Comparison of ENCODE assay signal across 13 cellular contexts in genomic region chr11:111408789-111409727, GRCh38. TPM values are rescaled to one million over a fixed set of nuclear protein-coding genes. Genes with fewer than 3 reads are reported as not detected.
A peak's percentile ranks its signal among the peaks of the same experiment; 100 is the strongest.
DNase-seq lines count a peak whose midpoint lies in the region; ATAC-seq, FAIRE-seq and TF ChIP-seq lines count a peak whose summit lies in the region.
"Had no signal": no experiment of that assay in that cellular context is flagged by ENCODE, and none has a peak within 500 bp of the region (broad histone marks: within the 10 kb centered on the region; RNA-seq: fewer than 3 reads in every experiment).

No MANE protein-coding gene starts in this region.

- CTCF ChIA-PET in CD4-positive, alpha-beta T cell (lab: Charles Lee), result interaction anchor here (0.5 kb wide), 1 partner anchor 141 kb away, joined by 3 read pairs; no protein-coding TSS in a partner anchor

- 0 out of 2 replicates have a peak, but pooled peaks cover 4% of the 10 kb centered on the region for H3K36me3 ChIP-seq in DOHH2 (ENCODE audit: control insufficient read depth, low read length)
- no peaks in the 10 kb centered on the region for H3K36me3 ChIP-seq in astrocyte (ENCODE audit: insufficient read depth, low read length)
- H3K36me3 ChIP-seq in Peyer's patch, result no peaks in the 10 kb centered on the region

- peak; percentile 72 for DNase-seq in astrocyte (ENCODE audit: low read depth)
- no peak for DNase-seq in Peyer's patch
- DNase-seq in CD4-positive, alpha-beta T cell, result no peak
- no peak for DNase-seq in RCC 7860 (ENCODE audit: low spot score)
- no peak for DNase-seq in stimulated activated CD4-positive, alpha-beta T cell treated with anti-CD3 and anti-CD28 coated beads, Interleukin-4, amount 100 ng/mL, for 24 hours
- DNase-seq: foreskin melanocyte, GOT3, NCI-H1105, T-helper 17 cell had no signal

- H3K27ac ChIP-seq in DOHH2 (ENCODE audit: low read depth, low read length), result peak overlapping the region; percentile 77
- H3K27ac ChIP-seq in astrocyte (ENCODE audit: low read depth, low read length), result no peak overlapping the region
- peak overlapping the region in 1 of 4 donors; percentile 50 for H3K27ac ChIP-seq in Peyer's patch
- H3K27ac ChIP-seq in CD4-positive, alpha-beta T cell (ENCODE audit: low read depth, low read length), result no peak overlapping the region

- H3K4me2 ChIP-seq in DOHH2 (ENCODE audit: low read length) (peak overlapping the region; percentile 52), astrocyte (ENCODE audit: low read length) (no peak overlapping the region)

- H3K4me1 Mint-ChIP-seq in astrocyte (ENCODE audit: low read depth, unreplicated experiment), result no peaks in the 10 kb centered on the region
- H3K4me1 Mint-ChIP-seq in CD4-positive, alpha-beta T cell (ENCODE audit: low read depth), result peaks cover 15% of the 10 kb centered on the region
- H3K4me1 Mint-ChIP-seq: T-helper 17 cell had no signal

- no peak for TF ChIP-seq POLR2A in Peyer's patch (IDR thresholded peaks at IDR 0.05)

- no peaks in the 10 kb centered on the region for H3K9me2 ChIP-seq in DOHH2 (replicated peaks; ENCODE audit: control insufficient read depth, low read length)

- H3K9me3 ChIP-seq in DOHH2 (ENCODE audit: control insufficient read depth, insufficient read depth, low read length) (peaks cover 10% of the 10 kb centered on the region), astrocyte (ENCODE audit: insufficient read depth, low read depth, low read length) (no peaks in the 10 kb centered on the region), Peyer's patch (no peaks in the 10 kb centered on the region)
- no peaks in the 10 kb centered on the region for H3K9me3 ChIP-seq in CD4-positive, alpha-beta T cell (ENCODE audit: control insufficient read depth, low read length)

- no peak overlapping the region for H3K4me3 Mint-ChIP-seq in astrocyte (ENCODE audit: unreplicated experiment)
- H3K4me3 Mint-ChIP-seq in CD4-positive, alpha-beta T cell, result no peak overlapping the region
- H3K4me3 Mint-ChIP-seq: T-helper 17 cell had no signal

- H3K4me3 ChIP-seq in DOHH2 (ENCODE audit: low read length), result peak overlapping the region; percentile 36
- no peak overlapping the region for H3K4me3 ChIP-seq in astrocyte (ENCODE audit: insufficient read depth, low read depth, low read length)
- no peak overlapping the region for H3K4me3 ChIP-seq in Peyer's patch

- no peak overlapping the region for H3K27ac Mint-ChIP-seq in astrocyte (ENCODE audit: unreplicated experiment)
- H3K27ac Mint-ChIP-seq in CD4-positive, alpha-beta T cell, result no peak overlapping the region
- H3K27ac Mint-ChIP-seq: T-helper 17 cell had no signal

- H3K4me1 ChIP-seq in DOHH2 (ENCODE audit: control insufficient read depth, low read length) (peaks cover 84% of the 10 kb centered on the region), astrocyte (ENCODE audit: insufficient read depth, low read length) (no peaks in the 10 kb centered on the region), Peyer's patch (peaks cover 0 to 6% (median 0%) of the 10 kb centered on the region in 4 donors)

- H3K9me3 Mint-ChIP-seq in astrocyte (ENCODE audit: unreplicated experiment), result peaks cover 3% of the 10 kb centered on the region
- H3K9me3 Mint-ChIP-seq in CD4-positive, alpha-beta T cell, result no peaks in the 10 kb centered on the region

- H2AFZ ChIP-seq in astrocyte (ENCODE audit: low read depth, low read length), result no peak overlapping the region

- H3K9ac ChIP-seq in astrocyte (ENCODE audit: low read length), result no peak overlapping the region

- intact Hi-C loops in CD4-positive, alpha-beta T cell (cut with DNase I, micrococcal nuclease), result no loop called here

- H3F3A ChIP-seq in DOHH2 (ENCODE audit: control insufficient read depth, insufficient read depth), result peaks cover 15% of the 10 kb centered on the region

- H3K36me3 Mint-ChIP-seq in astrocyte (ENCODE audit: low read depth, unreplicated experiment), result peaks cover 2% of the 10 kb centered on the region
- no peaks in the 10 kb centered on the region for H3K36me3 Mint-ChIP-seq in CD4-positive, alpha-beta T cell (ENCODE audit: low read depth)

- H3K79me2 ChIP-seq in DOHH2 (ENCODE audit: control insufficient read depth, low read length) (no peaks in the 10 kb centered on the region), astrocyte (ENCODE audit: insufficient read depth, low read length) (no peaks in the 10 kb centered on the region)

- FAIRE-seq in astrocyte (lab: Jason Lieb, UNC) (no peak), RCC 7860 (lab: Jason Lieb, UNC) (no peak)
- FAIRE-seq: D721Med had no signal

- TF ChIP-seq CTCF in DOHH2 (IDR thresholded peaks at IDR 0.05; ENCODE audit: low read depth, low read length, poor library complexity, severe bottlenecking), result no peak
- no peak for TF ChIP-seq CTCF in astrocyte (IDR thresholded peaks at IDR 0.05; ENCODE audit: insufficient read depth, low read depth, low read length)
- no peak for TF ChIP-seq CTCF in Peyer's patch (IDR thresholded peaks at IDR 0.05)
- TF ChIP-seq CTCF in CD4-positive, alpha-beta T cell (IDR thresholded peaks at IDR 0.05), result no peak

- H3K27me3 Mint-ChIP-seq in astrocyte (ENCODE audit: low read depth, unreplicated experiment), result peaks cover 19% of the 10 kb centered on the region
- no peaks in the 10 kb centered on the region for H3K27me3 Mint-ChIP-seq in CD4-positive, alpha-beta T cell
- H3K27me3 Mint-ChIP-seq: T-helper 17 cell had no signal

- peak; percentile 42 for ATAC-seq in GM21528 (IDR thresholded peaks at IDR 0.05; ENCODE audit: low FRiP score, unreplicated experiment)
- peak; percentile 33 for ATAC-seq in HG03565 (IDR thresholded peaks at IDR 0.05; ENCODE audit: unreplicated experiment)
- ATAC-seq in CD4-positive, alpha-beta T cell (ENCODE audit: poor library complexity), result no peak

- H4K20me1 ChIP-seq in DOHH2 (ENCODE audit: control insufficient read depth, insufficient read depth, low read depth, low read length), result no peaks in the 10 kb centered on the region
- no peaks in the 10 kb centered on the region for H4K20me1 ChIP-seq in astrocyte (ENCODE audit: insufficient read depth, low read length)

- H3K27me3 ChIP-seq in DOHH2 (ENCODE audit: control insufficient read depth, low read length) (no peaks in the 10 kb centered on the region), astrocyte (ENCODE audit: insufficient read depth, low read length) (no peaks in the 10 kb centered on the region), Peyer's patch (no peaks in the 10 kb centered on the region)
- no peaks in the 10 kb centered on the region for H3K27me3 ChIP-seq in CD4-positive, alpha-beta T cell (ENCODE audit: control insufficient read depth, insufficient read depth, low read length)

- POLR2A ChIA-PET in CD4-positive, alpha-beta T cell (lab: Charles Lee), result no interaction called here

RNA-seq across cellular contexts. Expression of gene POU2AF1, which starts 30.0 kb away (rescaled TPM):
- total RNA-seq in astrocyte, result not detected in 2 replicates
- total RNA-seq in Peyer's patch, result 10 to 100 TPM in 1 of 4 donors, 1 to 10 TPM in 3; 5.0 to 33.0 (median 5.4) TPM
- total RNA-seq in CD4-positive, alpha-beta T cell, result under 1 TPM; 0.52 to 0.78 TPM
